Comparison of ENCODE assay signal across 1 cellular context in genomic region chr9:87712801-87713277, GRCh38.
TF ChIP-seq lines count a peak whose summit lies in the region.

No MANE protein-coding gene starts in this region.

TF ChIP-seq in K562, 482 proteins besides CTCF, POLR2A, EP300 and RAD21 (continued from another document):
- no peak; the same call in 1 of the 2 replicates for TF ChIP-seq ZNF407 (IDR thresholded peaks at IDR 0.05; ENCODE audit: low read depth)
TF ChIP-seq in K562: peak in this region for 14.
